ENCODE assay signal across 8 cellular contexts in the genomic region with DNA sequence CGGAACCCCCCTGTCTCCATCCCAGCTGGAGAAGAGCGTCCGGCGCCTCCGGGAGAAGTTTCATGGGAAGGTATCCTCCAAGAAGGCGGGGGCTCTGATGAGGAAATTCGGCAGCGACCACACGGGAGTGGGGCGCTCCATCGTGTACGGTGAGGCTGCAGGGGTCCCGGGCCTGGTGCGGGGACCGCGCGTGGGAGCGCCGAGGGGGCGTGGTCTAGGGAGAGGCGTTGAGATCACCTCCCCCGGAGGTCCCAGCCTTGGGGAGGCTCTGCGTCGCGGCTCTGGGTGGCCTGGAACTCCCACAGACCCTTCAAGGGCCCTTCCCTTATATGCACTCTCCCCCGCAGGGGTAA.
A peak's percentile ranks its signal among the peaks of the same experiment; 100 is the strongest.
DNase-seq lines count a peak whose midpoint lies in the region; ATAC-seq and TF ChIP-seq lines count a peak whose summit lies in the region.

No MANE protein-coding gene starts in this region.

- peak overlapping the region; percentile 88; the same call in 1 of the 2 replicates for H3K9ac ChIP-seq in DND-41 (ENCODE audit: low read depth, low read length)

- peak overlapping the region; percentile 95 for H3K4me2 ChIP-seq in DND-41 (ENCODE audit: insufficient read depth, low read length)

- H3K9me3 ChIP-seq in DND-41 (ENCODE audit: insufficient read depth, low read length, severe bottlenecking) (no peaks in the 10 kb centered on the region), neutrophil (no peaks in the 10 kb centered on the region)

- H3K79me2 ChIP-seq in DND-41 (ENCODE audit: insufficient read depth, low read length): no peaks in the 10 kb centered on the region; the same call in 1 of the 2 replicates

- H2AFZ ChIP-seq in DND-41 (ENCODE audit: low read depth, low read length): peak overlapping the region; percentile 89

- H3K4me3 ChIP-seq in DND-41 (ENCODE audit: low read depth in 1 of 2, low read length in 2 of 2): peak overlapping the region; percentile 86; a peak in 3 of 4 replicates
- peak overlapping the region; percentile 75 for H3K4me3 ChIP-seq in epithelial cell of esophagus (ENCODE audit: low read length)
- H3K4me3 ChIP-seq in neutrophil (ENCODE audit: low read depth in 1 of 2, low read length in 1 of 2): peak overlapping the region; percentile 94 to 95

- DNase-seq in DND-41 (no peak), epithelial cell of esophagus (ENCODE audit: low read depth) (no peak), SW480 (ENCODE audit: low spot score) (no peak), HCEC 1CT (no peak)
- peak; percentile 54 for DNase-seq in activated CD4-positive, alpha-beta T cell treated with anti-CD3 and anti-CD28 coated beads for 1 hour

- TF ChIP-seq CTCF in DND-41 (IDR thresholded peaks at IDR 0.05; ENCODE audit: borderline replicate concordance, extremely low read depth, low read length, poor library complexity, severe bottlenecking) (no peak), epithelial cell of esophagus (IDR thresholded peaks at IDR 0.05; ENCODE audit: insufficient read depth, low read depth, low read length, missing control alignments) (no peak), neutrophil (IDR thresholded peaks at IDR 0.05) (no peak)

- H3K27ac ChIP-seq in DND-41 (ENCODE audit: low read length) (no peak overlapping the region), neutrophil (peak overlapping the region; percentile 68)

- ATAC-seq in DND-41 (ENCODE audit: insufficient read depth, low read depth): no peak
- no peak for ATAC-seq in GM21529 (IDR thresholded peaks at IDR 0.05; ENCODE audit: unreplicated experiment)
- ATAC-seq in GM18511 (IDR thresholded peaks at IDR 0.05; ENCODE audit: unreplicated experiment): no peak

- H4K20me1 ChIP-seq in DND-41 (ENCODE audit: insufficient read depth, low read length): no peaks in the 10 kb centered on the region

- H3K36me3 ChIP-seq in DND-41 (ENCODE audit: insufficient read depth, low read length) (peaks cover 7% of the 10 kb centered on the region; the same call in 1 of the 2 replicates), neutrophil (peaks cover 27% of the 10 kb centered on the region)

- H3K4me1 ChIP-seq in DND-41 (ENCODE audit: insufficient read depth, low read length): peaks cover 16% of the 10 kb centered on the region
- H3K4me1 ChIP-seq in neutrophil (ENCODE audit: control insufficient read depth in 1 of 2, insufficient read depth in 1 of 2, low read depth in 1 of 2, low read length in 1 of 2): peaks cover 16 to 18% of the 10 kb centered on the region in 2 experiments

- no peaks in the 10 kb centered on the region for H3K27me3 ChIP-seq in DND-41 (ENCODE audit: insufficient read depth, low read length, poor library complexity)
- peaks cover 11% of the 10 kb centered on the region for H3K27me3 ChIP-seq in neutrophil
